Comparison of ENCODE assay signal across 20 cellular contexts in genomic region chr4:174317531-174317930, GRCh38. TPM values are rescaled to one million over a fixed set of nuclear protein-coding genes. Genes with fewer than 3 reads are reported as not detected.
DNase-seq lines count a peak whose midpoint lies in the region; TF ChIP-seq lines count a peak whose summit lies in the region.
"Had no signal": no experiment of that assay in that cellular context is flagged by ENCODE, and none has a peak within 500 bp of the region (broad histone marks: within the 10 kb centered on the region; RNA-seq: fewer than 3 reads in every experiment).

No MANE protein-coding gene starts in this region.

- H3K9me2 ChIP-seq in PC-9 (ENCODE audit: insufficient read depth), result no peaks in the 10 kb centered on the region

- H3K27me3 ChIP-seq in mammary epithelial cell (ENCODE audit: insufficient read depth, low read length), result no peaks in the 10 kb centered on the region
- no peaks in the 10 kb centered on the region for H3K27me3 ChIP-seq in smooth muscle cell (ENCODE audit: low read depth)
- H3K27me3 ChIP-seq in PC-9 (ENCODE audit: insufficient read depth, low read depth), result no peaks in the 10 kb centered on the region
- H3K27me3 ChIP-seq: vagina had no signal

- no peaks in the 10 kb centered on the region for H3K9me3 ChIP-seq in mammary epithelial cell (replicated peaks; ENCODE audit: insufficient read depth, low read length)
- no peaks in the 10 kb centered on the region for H3K9me3 ChIP-seq in smooth muscle cell (replicated peaks; ENCODE audit: low read depth)
- no peaks in the 10 kb centered on the region for H3K9me3 ChIP-seq in PC-9 (ENCODE audit: insufficient read depth, low read depth)
- H3K9me3 ChIP-seq: HAP-1, vagina had no signal

- H3F3A ChIP-seq in smooth muscle cell (ENCODE audit: low read depth), result peaks cover 9% of the 10 kb centered on the region
- H3F3A ChIP-seq in PC-9 (ENCODE audit: insufficient read depth, low read depth), result no peaks in the 10 kb centered on the region

- peak; percentile 24 for DNase-seq in MCF 10A (ENCODE audit: unreplicated experiment)
- DNase-seq in mammary epithelial cell, result no peak
- peak; percentile 19 for DNase-seq in NCI-H2171 (lab: John Stamatoyannopoulos, UW)
- DNase-seq in dermis blood vessel endothelial cell, result peak; percentile 74
- DNase-seq in smooth muscle cell (lab: John Stamatoyannopoulos, UW; ENCODE audit: unreplicated experiment), result no peak
- DNase-seq in PC-9, result no peak
- no peak for DNase-seq in activated CD4-positive, alpha-beta T cell treated with anti-CD3 and anti-CD28 coated beads for 4 hours
- no peak for DNase-seq in NCI-H187 treated with DMSO at 0.1 percent for 48 hours (lab: John Stamatoyannopoulos, UW)
- DNase-seq: activated CD4-positive, alpha-beta T cell treated with anti-CD3 and anti-CD28 coated beads for 36 hours; activated gamma-delta T cell; CD4-positive, alpha-beta memory T cell; hypothalamus; mesendoderm; natural killer cell; NCI-H2227 treated with DMSO at 0.1 percent for 48 hours; stimulated activated CD8-positive, alpha-beta memory T cell treated with anti-CD3 and anti-CD28 coated beads, Interleukin-4, amount 100 ng/mL, for 48 hours; T-helper 9 cell had no signal

- no TSS peak for BruUV-seq in MCF 10A (replicated peaks; lab: Mats Ljungman, UMichigan)
- no TSS peak for BruUV-seq in mammary epithelial cell (replicated peaks; lab: Mats Ljungman, UMichigan)
- no TSS peak for BruUV-seq in PC-9 (replicated peaks; lab: Mats Ljungman, UMichigan)

- peaks cover 8% of the 10 kb centered on the region for H3K4me1 Mint-ChIP-seq in MCF 10A (ENCODE audit: insufficient read depth, unreplicated experiment)
- H3K4me1 Mint-ChIP-seq: activated CD4-positive, alpha-beta T cell treated with anti-CD3 and anti-CD28 coated beads for 36 hours had no signal

- no peaks in the 10 kb centered on the region for H3K9me3 Mint-ChIP-seq in MCF 10A (ENCODE audit: unreplicated experiment)
- H3K9me3 Mint-ChIP-seq: CD4-positive, alpha-beta memory T cell; natural killer cell had no signal

- POLR2A ChIA-PET in MCF 10A (lab: Yijun Ruan, JAX), result no interaction called here
- POLR2A ChIA-PET in PC-9 (lab: Charles Lee; ENCODE audit: unreplicated experiment), result no interaction called here

- H3K9ac ChIP-seq in mammary epithelial cell (ENCODE audit: insufficient read depth, low read length) (no peak overlapping the region), smooth muscle cell (ENCODE audit: low read depth) (no peak overlapping the region)
- H3K9ac ChIP-seq: parathyroid adenoma had no signal

- intact Hi-C loops in MCF 10A (cut with micrococcal nuclease), result loop anchor here (10.0 kb wide), 1 partner anchor 813 kb away; no protein-coding TSS in a partner anchor
- intact Hi-C loops in mammary epithelial cell (cut with micrococcal nuclease), result loop anchor here (5.0 kb wide), 1 partner anchor 810 kb away; no protein-coding TSS in a partner anchor
- intact Hi-C loops in PC-9 (cut with micrococcal nuclease; ENCODE audit: unreplicated experiment), result loop anchor here (5.0 kb wide), 1 partner anchor 95 kb away; no protein-coding TSS in a partner anchor

- H3K27me3 Mint-ChIP-seq in MCF 10A (ENCODE audit: insufficient read depth, unreplicated experiment), result no peaks in the 10 kb centered on the region
- H3K27me3 Mint-ChIP-seq: activated CD4-positive, alpha-beta T cell treated with anti-CD3 and anti-CD28 coated beads for 36 hours; CD4-positive, alpha-beta memory T cell had no signal

- H3K4me2 ChIP-seq in mammary epithelial cell (ENCODE audit: insufficient read depth, low read depth, low read length), result no peak overlapping the region
- peak overlapping the region; percentile 64 for H3K4me2 ChIP-seq in smooth muscle cell
- H3K4me2 ChIP-seq in PC-9, result no peak overlapping the region

- dilution Hi-C loops in mammary epithelial cell (cut with HindIII; ENCODE audit: low sequenced_read_pairs), result no loop called here

- H3K4me3 ChIP-seq in mammary epithelial cell (replicated peaks in 1 of 3; ENCODE audit: insufficient read depth in 1 of 3, low read depth in 2 of 3, low read length in 3 of 3) (no peak overlapping the region), smooth muscle cell (no peak overlapping the region), PC-9 (no peak overlapping the region)
- H3K4me3 ChIP-seq: HAP-1, vagina had no signal

- H3K36me3 ChIP-seq in mammary epithelial cell (ENCODE audit: insufficient read depth, low read length), result peaks cover 2% of the 10 kb centered on the region
- H3K36me3 ChIP-seq in smooth muscle cell (ENCODE audit: low read depth), result no peaks in the 10 kb centered on the region
- H3K36me3 ChIP-seq in PC-9 (ENCODE audit: low read depth), result no peaks in the 10 kb centered on the region

- no peaks in the 10 kb centered on the region for H3K79me2 ChIP-seq in mammary epithelial cell (ENCODE audit: insufficient read depth, low read length)
- no peaks in the 10 kb centered on the region for H3K79me2 ChIP-seq in smooth muscle cell (ENCODE audit: low read depth)
- no peaks in the 10 kb centered on the region for H3K79me2 ChIP-seq in PC-9 (ENCODE audit: low read depth)
- H3K79me2 ChIP-seq: parathyroid adenoma had no signal

- H4K20me1 ChIP-seq in mammary epithelial cell (ENCODE audit: insufficient read depth, low read length), result no peaks in the 10 kb centered on the region
- no peaks in the 10 kb centered on the region for H4K20me1 ChIP-seq in smooth muscle cell (ENCODE audit: low read depth)
- no peaks in the 10 kb centered on the region for H4K20me1 ChIP-seq in PC-9 (ENCODE audit: insufficient read depth)

- CTCF ChIA-PET in MCF 10A (lab: Yijun Ruan, JAX), result interaction anchor here (3.6 kb wide), 1 partner anchor 95 kb away, joined by 65 read pairs; no protein-coding TSS in a partner anchor
- CTCF ChIA-PET in mammary epithelial cell (lab: Charles Lee; ENCODE audit: low non-redundant PET), result no interaction called here
- CTCF ChIA-PET in PC-9 (lab: Charles Lee), result no interaction called here

- H2AFZ ChIP-seq in mammary epithelial cell (ENCODE audit: low read depth, low read length) (no peak overlapping the region), smooth muscle cell (ENCODE audit: low read depth) (no peak overlapping the region), PC-9 (no peak overlapping the region)
- H2AFZ ChIP-seq: parathyroid adenoma had no signal

- in situ Hi-C loops in mammary epithelial cell (cut with MboI; ENCODE audit: low sequenced_read_pairs in 2 of 2), result loop anchor here in 1 of 2 donors (10.0 kb wide), 1 partner anchor 93 kb away; no protein-coding TSS in a partner anchor

- H3K4me1 ChIP-seq in mammary epithelial cell (ENCODE audit: insufficient read depth, low read length) (peaks cover 10% of the 10 kb centered on the region), smooth muscle cell (ENCODE audit: low read depth) (peaks cover 12% of the 10 kb centered on the region), PC-9 (replicated peaks; ENCODE audit: insufficient read depth) (no peaks in the 10 kb centered on the region)
- H3K4me1 ChIP-seq: HAP-1, parathyroid adenoma, vagina had no signal

- no peak for TF ChIP-seq CTCF in MCF 10A (IDR thresholded peaks at IDR 0.05; ENCODE audit: unreplicated experiment)
- TF ChIP-seq CTCF in mammary epithelial cell (conservative IDR thresholded peaks at IDR 0.05 in 1 of 2, IDR thresholded peaks at IDR 0.05 in 1 of 2; ENCODE audit: extremely low read depth in 1 of 2, insufficient read depth in 1 of 2, low read depth in 1 of 2, low read length in 2 of 2), result no peak
- no peak for TF ChIP-seq CTCF in smooth muscle cell (IDR thresholded peaks at IDR 0.05; ENCODE audit: borderline replicate concordance, insufficient read depth, poor library complexity, severe bottlenecking)
- TF ChIP-seq CTCF in PC-9 (conservative IDR thresholded peaks at IDR 0.05), result no peak

- peaks cover 15% of the 10 kb centered on the region for H3K36me3 Mint-ChIP-seq in MCF 10A (ENCODE audit: insufficient read depth, unreplicated experiment)
- H3K36me3 Mint-ChIP-seq: natural killer cell had no signal

- H3K4me3 Mint-ChIP-seq in MCF 10A (ENCODE audit: unreplicated experiment), result no peak overlapping the region
- H3K4me3 Mint-ChIP-seq: activated CD4-positive, alpha-beta T cell treated with anti-CD3 and anti-CD28 coated beads for 36 hours; CD4-positive, alpha-beta memory T cell; natural killer cell had no signal

- no peak overlapping the region for H3K27ac Mint-ChIP-seq in MCF 10A (ENCODE audit: low read depth, unreplicated experiment)
- H3K27ac Mint-ChIP-seq: activated CD4-positive, alpha-beta T cell treated with anti-CD3 and anti-CD28 coated beads for 36 hours; CD4-positive, alpha-beta memory T cell; natural killer cell had no signal

- H3K27ac ChIP-seq in mammary epithelial cell (ENCODE audit: insufficient read depth, low read depth, low read length) (no peak overlapping the region), smooth muscle cell (ENCODE audit: low read depth) (peak overlapping the region; percentile 37), PC-9 (no peak overlapping the region)
- H3K27ac ChIP-seq: parathyroid adenoma, vagina had no signal

RNA-seq across cellular contexts. Expression of gene CEP44, which starts 33.8 kb away (rescaled TPM):
- total RNA-seq in MCF 10A (2022) (15.3 and 16.9 TPM in 2 replicates), mammary epithelial cell (10 to 100 TPM; 12.2 to 15.3 TPM), dermis blood vessel endothelial cell (12.4 and 13.8 TPM in 2 replicates), smooth muscle cell (25.2 and 27.5 TPM in 2 replicates), PC-9 (2021) (20.2 and 22.4 TPM in 2 replicates)
- polyA plus RNA-seq in mammary epithelial cell (3.5 TPM), smooth muscle cell (11.2 and 11.4 TPM in 2 replicates)
- 8.1 TPM for polyA minus RNA-seq in mammary epithelial cell

RNA-seq across cellular contexts. Expression of gene FBXO8, which starts 34.1 kb away (rescaled TPM):
- total RNA-seq in MCF 10A (2022) (22.1 and 30.6 TPM in 2 replicates), mammary epithelial cell (10 to 100 TPM; 15.3 to 20.7 TPM), dermis blood vessel endothelial cell (28.3 and 41.0 TPM in 2 replicates), smooth muscle cell (45.7 and 54.3 TPM in 2 replicates), PC-9 (2021) (11.6 and 16.7 TPM in 2 replicates)
- polyA plus RNA-seq in mammary epithelial cell (9.7 TPM), smooth muscle cell (34.2 and 35.6 TPM in 2 replicates)
- polyA minus RNA-seq in mammary epithelial cell, result 2.7 TPM

Comparison
In these comparisons a context has a peak if more than half of its experiments do, and no peak if none do; other contexts are left out.
1. DNase-seq: peak in MCF 10A (single experiment), NCI-H2171 (single experiment) and dermis blood vessel endothelial cell (single experiment); none in mammary epithelial cell (single experiment), smooth muscle cell (single experiment), PC-9 (0 of 2), activated CD4-positive, alpha-beta T cell treated with anti-CD3 and anti-CD28 coated beads for 4 hours (0 of 2) and NCI-H187 treated with DMSO at 0.1 percent for 48 hours (single experiment).